ENCODE assay signal across 8 cellular contexts in the genomic region with DNA sequence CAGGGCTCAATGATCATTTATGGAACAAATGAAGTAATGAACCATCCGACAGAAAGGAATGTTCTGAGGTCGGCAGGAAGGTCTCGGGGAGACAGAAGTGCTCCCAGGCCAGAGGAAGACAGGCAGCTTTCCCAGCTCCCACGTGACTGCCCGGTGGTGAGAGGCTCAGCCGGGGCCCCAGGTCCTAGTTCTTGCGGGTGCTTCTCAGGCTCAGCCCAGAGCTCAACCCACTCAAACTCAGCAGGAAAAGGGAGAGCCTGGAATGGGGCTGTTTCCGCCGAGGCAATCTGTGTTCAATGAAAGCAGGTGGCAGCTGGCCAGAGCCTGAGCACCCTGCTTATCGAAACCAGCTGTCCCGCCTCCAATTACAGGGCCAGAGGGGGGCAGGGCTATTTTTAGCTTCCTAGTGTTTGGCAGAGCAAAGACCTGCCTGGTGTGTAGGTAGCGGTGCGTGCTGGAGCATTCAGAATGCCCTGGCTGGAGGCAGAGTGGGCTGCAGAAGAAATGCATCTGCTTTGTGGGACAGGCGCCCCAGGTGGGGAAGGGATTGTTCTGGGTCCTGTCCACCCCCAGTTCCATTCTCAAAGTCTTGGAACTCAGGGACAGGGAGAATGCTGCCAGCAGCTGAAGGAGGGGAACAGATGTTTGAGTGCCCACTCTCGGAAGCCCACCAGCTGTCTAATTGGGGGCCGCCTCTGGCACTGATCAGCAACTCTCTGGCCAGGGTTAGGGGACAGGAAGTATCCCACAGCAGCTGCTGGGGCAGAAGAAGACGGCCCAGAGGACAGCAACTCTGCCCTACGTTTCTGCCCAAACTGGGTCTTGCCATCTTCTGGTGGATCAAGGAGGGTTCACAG.
DNase-seq lines count a peak whose midpoint lies in the region; ATAC-seq and TF ChIP-seq lines count a peak whose summit lies in the region.

No MANE protein-coding gene starts in this region.

- TF ChIP-seq CTCF in Peyer's patch (IDR thresholded peaks at IDR 0.05): no peak

- TF ChIP-seq POLR2A in Peyer's patch (IDR thresholded peaks at IDR 0.05) (no peak), erythroblast (IDR thresholded peaks at IDR 0.05; ENCODE audit: low read length) (no peak)

- peaks cover 0 to 59% (median 10%) of the 10 kb centered on the region in 4 donors for H3K4me1 ChIP-seq in Peyer's patch

- no peaks in the 10 kb centered on the region for H3K27me3 ChIP-seq in Peyer's patch

- peak overlapping the region; percentile 33 to 53 (median 42) for H3K27ac ChIP-seq in Peyer's patch

- H3K36me3 ChIP-seq in Peyer's patch: peaks cover 0 to 4% (median 0%) of the 10 kb centered on the region in 3 donors

- ATAC-seq in GM21723 (IDR thresholded peaks at IDR 0.05; ENCODE audit: unreplicated experiment) (no peak), HG03442 (IDR thresholded peaks at IDR 0.05; ENCODE audit: unreplicated experiment) (no peak)

- no peaks in the 10 kb centered on the region for H3K9me3 ChIP-seq in Peyer's patch

- no peak overlapping the region for H3K4me3 ChIP-seq in Peyer's patch

- DNase-seq in HUDEP-2 (lab: John Stamatoyannopoulos, UW; ENCODE audit: unreplicated experiment in 76 of 76) (peak in 75 of 76 experiments; percentile 9 to 90 (median 74)), Peyer's patch (peak; percentile 46 to 84 (median 82)), erythroblast (lab: John Stamatoyannopoulos, UW) (peak; percentile 77 to 81), mucosa of gallbladder (ENCODE audit: low spot score) (peak; percentile 81), activated T-cell treated with anti-CD3 and anti-CD28 coated beads for 4 hours (no peak)
- DNase-seq in activated naive CD4-positive, alpha-beta T cell treated with anti-CD3 and anti-CD28 coated beads, Interleukin-2, amount 50 U/mL, for 16 hours: no peak

Comparison
In these comparisons a context has a peak if more than half of its experiments do, and no peak if none do; other contexts are left out.
1. DNase-seq: peak in HUDEP-2 (75 of 76), Peyer's patch (3 of 3), erythroblast (2 of 2) and mucosa of gallbladder (single experiment); none in activated naive CD4-positive, alpha-beta T cell treated with anti-CD3 and anti-CD28 coated beads, Interleukin-2, amount 50 U/mL, for 16 hours (single experiment) and activated T-cell treated with anti-CD3 and anti-CD28 coated beads for 4 hours (single experiment).